ENCODE assay signal across 1 cellular context in the genomic region with DNA sequence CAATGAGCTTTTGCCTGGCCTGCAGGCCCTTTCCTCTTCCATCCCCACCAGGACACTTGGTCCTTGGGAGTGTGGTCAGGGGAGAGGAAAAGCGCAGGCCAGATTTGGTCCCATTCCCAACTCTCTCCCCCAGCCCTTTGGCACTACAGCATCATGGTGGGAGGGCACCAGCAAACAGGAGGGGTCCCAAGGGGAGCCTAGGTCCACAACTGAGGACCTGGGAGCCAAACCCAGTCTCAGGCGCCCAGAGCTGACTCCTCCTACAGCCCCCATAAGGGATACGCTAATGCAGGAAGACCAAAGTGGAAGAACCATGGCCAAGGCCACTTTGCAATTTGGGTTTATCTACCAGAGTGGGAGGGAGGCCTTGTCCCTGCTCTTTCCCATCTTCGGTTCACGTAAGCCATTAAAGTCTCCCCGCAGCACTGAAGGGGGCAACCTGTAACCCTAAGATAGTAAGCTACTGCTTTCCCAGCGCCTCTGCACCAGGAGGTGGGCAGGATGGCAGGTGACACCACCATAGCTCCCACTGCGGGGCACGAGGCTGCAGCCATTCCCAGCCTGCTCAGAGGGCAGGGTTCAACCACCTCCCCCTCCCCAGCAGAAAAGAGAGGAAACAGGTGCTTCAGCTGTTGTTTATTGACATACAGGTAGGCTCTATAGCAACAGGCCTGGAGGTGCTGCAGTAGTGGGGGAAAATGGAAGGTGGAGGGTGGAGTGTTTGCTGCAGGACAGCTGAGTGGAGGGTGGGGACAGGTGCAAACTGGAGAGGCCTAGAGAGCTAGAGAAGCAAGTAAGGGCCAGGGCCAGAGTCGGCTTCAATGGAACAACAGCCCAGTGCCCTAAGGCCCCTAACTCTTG.
TF ChIP-seq lines count a peak whose summit lies in the region.

No MANE protein-coding gene starts in this region.

TF ChIP-seq in K562, 482 proteins besides CTCF, POLR2A, EP300 and RAD21 (continued from another document):
- TF ChIP-seq, protein P1, sequence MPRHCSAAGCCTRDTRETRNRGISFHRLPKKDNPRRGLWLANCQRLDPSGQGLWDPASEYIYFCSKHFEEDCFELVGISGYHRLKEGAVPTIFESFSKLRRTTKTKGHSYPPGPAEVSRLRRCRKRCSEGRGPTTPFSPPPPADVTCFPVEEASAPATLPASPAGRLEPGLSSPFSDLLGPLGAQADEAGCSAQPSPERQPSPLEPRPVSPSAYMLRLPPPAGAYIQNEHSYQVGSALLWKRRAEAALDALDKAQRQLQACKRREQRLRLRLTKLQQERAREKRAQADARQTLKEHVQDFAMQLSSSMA (CRISPR knock-in tag; IDR thresholded peaks at IDR 0.05): 0 out of 2 replicates have a peak, but pooled peaks have one; percentile 18
- TF ChIP-seq, protein P2, sequence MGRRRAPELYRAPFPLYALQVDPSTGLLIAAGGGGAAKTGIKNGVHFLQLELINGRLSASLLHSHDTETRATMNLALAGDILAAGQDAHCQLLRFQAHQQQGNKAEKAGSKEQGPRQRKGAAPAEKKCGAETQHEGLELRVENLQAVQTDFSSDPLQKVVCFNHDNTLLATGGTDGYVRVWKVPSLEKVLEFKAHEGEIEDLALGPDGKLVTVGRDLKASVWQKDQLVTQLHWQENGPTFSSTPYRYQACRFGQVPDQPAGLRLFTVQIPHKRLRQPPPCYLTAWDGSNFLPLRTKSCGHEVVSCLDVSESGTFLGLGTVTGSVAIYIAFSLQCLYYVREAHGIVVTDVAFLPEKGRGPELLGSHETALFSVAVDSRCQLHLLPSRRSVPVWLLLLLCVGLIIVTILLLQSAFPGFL (CRISPR knock-in tag; IDR thresholded peaks at IDR 0.05): no peak
- TF ChIP-seq POLR2AphosphoS2 (IDR thresholded peaks at IDR 0.05; ENCODE audit: low read length): peak; percentile 93
- TF ChIP-seq, protein P3, sequence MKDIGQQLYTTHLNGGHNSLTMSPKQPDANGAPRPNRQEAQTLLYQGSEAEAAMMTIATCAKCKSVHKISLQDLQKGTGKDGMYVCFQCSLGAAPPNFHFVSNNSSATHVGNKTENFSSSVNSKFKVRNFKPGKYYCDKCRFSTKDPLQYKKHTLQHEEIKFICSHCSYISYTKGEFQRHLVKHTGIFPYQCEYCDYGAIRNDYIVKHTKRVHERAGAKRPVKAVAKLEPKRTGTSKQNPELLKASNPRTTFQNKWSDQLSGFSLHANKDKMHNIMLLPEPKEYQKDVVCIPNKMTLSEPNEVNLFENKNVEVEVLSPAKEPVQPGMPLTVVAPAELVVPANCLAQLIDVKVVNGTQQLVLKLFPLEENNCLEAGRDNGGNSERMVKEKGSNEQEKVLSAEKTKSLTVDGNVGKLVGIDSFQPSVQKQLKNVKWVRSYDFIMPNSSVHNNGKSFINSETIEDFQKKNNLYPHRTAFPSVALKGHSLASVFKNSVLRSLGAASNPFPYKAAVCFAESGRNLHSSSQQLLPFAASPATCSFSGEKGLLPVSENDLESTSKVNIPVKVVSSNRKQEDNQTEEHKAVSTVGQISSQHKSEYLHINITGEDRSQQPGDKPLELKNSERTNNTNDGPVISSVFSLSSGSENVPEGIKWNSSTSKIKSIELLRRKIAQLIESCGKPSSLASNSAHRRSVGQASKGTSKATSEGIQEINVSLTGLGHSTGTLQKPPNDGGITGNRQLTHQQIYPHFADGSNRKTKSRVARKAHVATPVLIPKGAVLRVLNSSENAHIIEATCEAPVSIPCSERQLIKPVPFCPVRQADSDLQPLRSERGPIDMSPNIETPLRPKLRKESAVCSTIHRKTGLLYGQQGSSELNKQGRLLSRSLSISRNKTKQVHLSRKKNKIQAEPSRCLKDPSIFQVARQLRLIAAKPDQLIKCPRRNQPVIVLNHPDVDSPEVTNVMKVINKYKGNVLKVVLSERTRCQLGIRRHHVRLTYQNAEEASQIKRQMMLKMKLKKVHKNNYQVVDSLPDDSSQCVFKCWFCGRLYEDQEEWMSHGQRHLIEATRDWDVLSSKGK (CRISPR knock-in tag; IDR thresholded peaks at IDR 0.05): 0 out of 2 replicates have a peak, but pooled peaks have one; percentile 40
- TF ChIP-seq POLR2B (IDR thresholded peaks at IDR 0.05; ENCODE audit: low read depth, partially characterized antibody): peak; percentile 61
- TF ChIP-seq, protein P4, sequence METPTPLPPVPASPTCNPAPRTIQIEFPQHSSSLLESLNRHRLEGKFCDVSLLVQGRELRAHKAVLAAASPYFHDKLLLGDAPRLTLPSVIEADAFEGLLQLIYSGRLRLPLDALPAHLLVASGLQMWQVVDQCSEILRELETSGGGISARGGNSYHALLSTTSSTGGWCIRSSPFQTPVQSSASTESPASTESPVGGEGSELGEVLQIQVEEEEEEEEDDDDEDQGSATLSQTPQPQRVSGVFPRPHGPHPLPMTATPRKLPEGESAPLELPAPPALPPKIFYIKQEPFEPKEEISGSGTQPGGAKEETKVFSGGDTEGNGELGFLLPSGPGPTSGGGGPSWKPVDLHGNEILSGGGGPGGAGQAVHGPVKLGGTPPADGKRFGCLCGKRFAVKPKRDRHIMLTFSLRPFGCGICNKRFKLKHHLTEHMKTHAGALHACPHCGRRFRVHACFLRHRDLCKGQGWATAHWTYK (CRISPR knock-in tag; IDR thresholded peaks at IDR 0.05): 0 out of 2 replicates have a peak, but pooled peaks have one; percentile 69
- TF ChIP-seq KLF10 (CRISPR knock-in tag; IDR thresholded peaks at IDR 0.05): peak; percentile 19; the same call in 1 of the 2 replicates
- no peak for TF ChIP-seq RNF2 (IDR thresholded peaks at IDR 0.05)
- TF ChIP-seq BHLHE40 (IDR thresholded peaks at IDR 0.05; ENCODE audit: low read length): no peak
- TF ChIP-seq ZBTB17 (CRISPR knock-in tag; IDR thresholded peaks at IDR 0.05): 0 out of 2 replicates have a peak, but pooled peaks have one; percentile 61
- TF ChIP-seq, protein P5, sequence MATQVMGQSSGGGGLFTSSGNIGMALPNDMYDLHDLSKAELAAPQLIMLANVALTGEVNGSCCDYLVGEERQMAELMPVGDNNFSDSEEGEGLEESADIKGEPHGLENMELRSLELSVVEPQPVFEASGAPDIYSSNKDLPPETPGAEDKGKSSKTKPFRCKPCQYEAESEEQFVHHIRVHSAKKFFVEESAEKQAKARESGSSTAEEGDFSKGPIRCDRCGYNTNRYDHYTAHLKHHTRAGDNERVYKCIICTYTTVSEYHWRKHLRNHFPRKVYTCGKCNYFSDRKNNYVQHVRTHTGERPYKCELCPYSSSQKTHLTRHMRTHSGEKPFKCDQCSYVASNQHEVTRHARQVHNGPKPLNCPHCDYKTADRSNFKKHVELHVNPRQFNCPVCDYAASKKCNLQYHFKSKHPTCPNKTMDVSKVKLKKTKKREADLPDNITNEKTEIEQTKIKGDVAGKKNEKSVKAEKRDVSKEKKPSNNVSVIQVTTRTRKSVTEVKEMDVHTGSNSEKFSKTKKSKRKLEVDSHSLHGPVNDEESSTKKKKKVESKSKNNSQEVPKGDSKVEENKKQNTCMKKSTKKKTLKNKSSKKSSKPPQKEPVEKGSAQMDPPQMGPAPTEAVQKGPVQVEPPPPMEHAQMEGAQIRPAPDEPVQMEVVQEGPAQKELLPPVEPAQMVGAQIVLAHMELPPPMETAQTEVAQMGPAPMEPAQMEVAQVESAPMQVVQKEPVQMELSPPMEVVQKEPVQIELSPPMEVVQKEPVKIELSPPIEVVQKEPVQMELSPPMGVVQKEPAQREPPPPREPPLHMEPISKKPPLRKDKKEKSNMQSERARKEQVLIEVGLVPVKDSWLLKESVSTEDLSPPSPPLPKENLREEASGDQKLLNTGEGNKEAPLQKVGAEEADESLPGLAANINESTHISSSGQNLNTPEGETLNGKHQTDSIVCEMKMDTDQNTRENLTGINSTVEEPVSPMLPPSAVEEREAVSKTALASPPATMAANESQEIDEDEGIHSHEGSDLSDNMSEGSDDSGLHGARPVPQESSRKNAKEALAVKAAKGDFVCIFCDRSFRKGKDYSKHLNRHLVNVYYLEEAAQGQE (CRISPR knock-in tag; IDR thresholded peaks at IDR 0.05; ENCODE audit: low read depth): 0 out of 2 replicates have a peak, but pooled peaks have one; percentile 23
- no peak for TF ChIP-seq HMG20A (CRISPR knock-in tag; conservative IDR thresholded peaks at IDR 0.05)
- no peak for TF ChIP-seq ETS2 (tag; IDR thresholded peaks at IDR 0.05; ENCODE audit: borderline replicate concordance, poor library complexity, severe bottlenecking)
- peak; percentile 49; the same call in 1 of the 2 replicates for TF ChIP-seq POLR2AphosphoS5 (IDR thresholded peaks at IDR 0.05; ENCODE audit: control insufficient read depth, insufficient read depth, low read depth, low read length)
- peak; percentile 73 for TF ChIP-seq SUPT5H (IDR thresholded peaks at IDR 0.05)
- no peak for TF ChIP-seq ZC3H8 (IDR thresholded peaks at IDR 0.05)
- TF ChIP-seq ZNF717 (CRISPR knock-in tag; IDR thresholded peaks at IDR 0.05): 0 out of 2 replicates have a peak, but pooled peaks have one; percentile 56
- TF ChIP-seq SREBF1 (IDR thresholded peaks at IDR 0.05; ENCODE audit: borderline replicate concordance, low read depth, low read length): no peak
- TF ChIP-seq TBP (optimal IDR thresholded peaks at IDR 0.05; ENCODE audit: low read depth, low read length): no peak
